In the genomic region with DNA sequence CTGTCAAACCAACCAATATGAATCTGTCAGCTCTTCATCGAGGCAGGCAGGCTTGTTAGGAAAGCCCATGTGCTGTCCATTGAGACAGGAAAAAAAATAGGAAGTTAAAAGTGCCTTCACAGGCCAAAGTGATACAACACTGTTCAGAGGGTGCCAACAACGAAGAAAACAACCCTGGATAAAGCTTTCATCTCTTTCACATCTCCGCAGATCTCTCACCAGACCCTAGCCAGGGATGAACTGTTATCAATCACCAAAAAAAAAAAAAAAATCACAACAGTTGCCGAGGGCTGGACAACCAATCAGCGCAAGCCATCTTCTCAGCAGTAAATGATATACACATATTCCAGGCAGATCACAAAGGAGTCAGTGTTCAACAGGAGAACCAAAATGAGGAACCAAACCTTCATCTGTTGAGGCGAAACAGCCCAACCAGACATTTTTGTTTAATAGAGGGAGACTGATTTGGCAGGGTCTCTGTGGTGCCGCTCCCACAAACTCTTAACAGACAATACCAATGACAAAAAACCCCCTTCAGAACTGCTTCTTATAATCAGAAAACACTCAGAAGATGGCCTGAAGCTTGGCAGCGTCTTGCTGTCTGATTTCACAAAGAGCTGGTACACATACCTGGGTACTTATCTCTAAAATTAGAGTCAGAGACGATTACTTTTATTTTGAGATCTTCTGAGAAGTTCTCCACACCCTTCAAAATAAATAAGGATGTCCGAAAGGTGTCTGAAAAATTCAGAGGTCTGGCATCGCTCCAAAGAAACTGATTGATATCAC, we compare ENCODE assay signal across 8 cellular contexts. TPM values are rescaled to one million over a fixed set of nuclear protein-coding genes. Genes with fewer than 3 reads are reported as not detected.
DNase-seq lines count a peak whose midpoint lies in the region; ATAC-seq and TF ChIP-seq lines count a peak whose summit lies in the region.

No MANE protein-coding gene starts in this region.

- H3K36me3 Mint-ChIP-seq in activated CD8-positive, alpha-beta memory T cell treated with anti-CD3 and anti-CD28 coated beads, Interleukin-2, amount 10 ng/mL, durations not matched to agents 7 days and 5 days, result peaks cover 44% of the 10 kb centered on the region
- peaks cover 57% of the 10 kb centered on the region for H3K36me3 Mint-ChIP-seq in stimulated activated memory B cell treated with anti-CD40 and anti-IgM and Interleukin-4, amounts not matched to agents 10 μg/mL and 1 μg/mL and 100 μg/mL, for 72 hours

- in situ Hi-C loops in SK-MEL-5 (cut with HindIII; ENCODE audit: low pct_unique_long_range_greater_than_20kb, low sequenced_read_pairs), result no loop called here

- H3K9me3 ChIP-seq in fibroblast of lung (ENCODE audit: control insufficient read depth, insufficient read depth, low read depth, low read length), result no peaks in the 10 kb centered on the region

- peak overlapping the region; percentile 90 for H3K27ac Mint-ChIP-seq in activated CD8-positive, alpha-beta memory T cell treated with anti-CD3 and anti-CD28 coated beads, Interleukin-2, amount 10 ng/mL, durations not matched to agents 7 days and 5 days
- H3K27ac Mint-ChIP-seq in stimulated activated memory B cell treated with anti-CD40 and anti-IgM and Interleukin-4, amounts not matched to agents 10 μg/mL and 1 μg/mL and 100 μg/mL, for 72 hours, result peak overlapping the region; percentile 90

- no peak overlapping the region for H2AFZ ChIP-seq in fibroblast of lung (ENCODE audit: low read length)

- no peaks in the 10 kb centered on the region for H3K36me3 ChIP-seq in fibroblast of lung (ENCODE audit: control insufficient read depth, insufficient read depth, low read length)

- peaks cover 47% of the 10 kb centered on the region for H3K4me1 ChIP-seq in fibroblast of lung (ENCODE audit: control insufficient read depth, extremely low read depth, insufficient read depth, low read length)

- H3K4me2 ChIP-seq in fibroblast of lung (ENCODE audit: extremely low read depth, insufficient read depth, low read length), result peak overlapping the region; percentile 59

- CTCF ChIA-PET in activated CD8-positive, alpha-beta memory T cell treated with anti-CD3 and anti-CD28 coated beads, Interleukin-2, amount 10 ng/mL, durations not matched to agents 7 days and 5 days (lab: Charles Lee), result interaction anchor here (0.7 to 17.0 kb wide), 17 partner anchors 9 to 165 kb away, joined by 3 to 144 read pairs (median 5); a partner anchor contains a TSS

- no peaks in the 10 kb centered on the region for H4K20me1 ChIP-seq in fibroblast of lung (ENCODE audit: control insufficient read depth, extremely low read depth, insufficient read depth, low read length)

- no peak for ATAC-seq in activated CD8-positive, alpha-beta memory T cell treated with anti-CD3 and anti-CD28 coated beads, Interleukin-2, amount 10 ng/mL, durations not matched to agents 7 days and 5 days
- peak; percentile 1 for ATAC-seq in stimulated activated memory B cell treated with anti-CD40 and anti-IgM and Interleukin-4, amounts not matched to agents 10 μg/mL and 1 μg/mL and 100 μg/mL, for 72 hours

- H3K79me2 ChIP-seq in fibroblast of lung (ENCODE audit: control insufficient read depth, insufficient read depth, low read length), result peaks cover 54% of the 10 kb centered on the region

- no peak for TF ChIP-seq CTCF in fibroblast of lung (conservative IDR thresholded peaks at IDR 0.05 in 1 of 2, IDR thresholded peaks at IDR 0.05 in 1 of 2; ENCODE audit: low read depth in 1 of 2, low read length in 2 of 2)

- H3K4me3 ChIP-seq in fibroblast of lung (replicated peaks in 1 of 4; ENCODE audit: control extremely low read depth in 1 of 4, insufficient read depth in 1 of 4, low read depth in 3 of 4, low read length in 4 of 4), result peak overlapping the region; percentile 52 to 96 (median 78)

- DNase-seq in activated CD8-positive, alpha-beta memory T cell treated with anti-CD3 and anti-CD28 coated beads, Interleukin-2, amount 10 ng/mL, durations not matched to agents 7 days and 5 days, result no peak
- no peak for DNase-seq in activated CD8-positive, alpha-beta memory T cell treated with anti-CD3 and anti-CD28 coated beads for 24 hours
- peak; percentile 78 for DNase-seq in SK-MEL-5 (ENCODE audit: low read depth, low spot score)
- no peak for DNase-seq in fibroblast of lung (ENCODE audit: low read depth in 2 of 2)
- DNase-seq in ecto neural progenitor cell (ENCODE audit: low spot score), result no peak
- DNase-seq in GF-D8 (lab: John Stamatoyannopoulos, UW), result no peak
- no peak for DNase-seq in HT-29 (ENCODE audit: low spot score)

- H3K9me3 Mint-ChIP-seq in activated CD8-positive, alpha-beta memory T cell treated with anti-CD3 and anti-CD28 coated beads, Interleukin-2, amount 10 ng/mL, durations not matched to agents 7 days and 5 days (ENCODE audit: low read depth), result no peaks in the 10 kb centered on the region
- no peaks in the 10 kb centered on the region for H3K9me3 Mint-ChIP-seq in stimulated activated memory B cell treated with anti-CD40 and anti-IgM and Interleukin-4, amounts not matched to agents 10 μg/mL and 1 μg/mL and 100 μg/mL, for 72 hours

- H3K4me1 Mint-ChIP-seq in activated CD8-positive, alpha-beta memory T cell treated with anti-CD3 and anti-CD28 coated beads, Interleukin-2, amount 10 ng/mL, durations not matched to agents 7 days and 5 days, result peaks cover 68% of the 10 kb centered on the region
- H3K4me1 Mint-ChIP-seq in stimulated activated memory B cell treated with anti-CD40 and anti-IgM and Interleukin-4, amounts not matched to agents 10 μg/mL and 1 μg/mL and 100 μg/mL, for 72 hours, result peaks cover 71% of the 10 kb centered on the region

- H3K27ac ChIP-seq in fibroblast of lung (ENCODE audit: insufficient read depth, low read length), result peak overlapping the region; percentile 10

- no peak overlapping the region for H3K9ac ChIP-seq in fibroblast of lung (ENCODE audit: insufficient read depth, low read length)

- no peaks in the 10 kb centered on the region for H3K27me3 ChIP-seq in fibroblast of lung (ENCODE audit: control insufficient read depth, insufficient read depth, low read length)

- peak overlapping the region; percentile 97 for H3K4me3 Mint-ChIP-seq in activated CD8-positive, alpha-beta memory T cell treated with anti-CD3 and anti-CD28 coated beads, Interleukin-2, amount 10 ng/mL, durations not matched to agents 7 days and 5 days
- peak overlapping the region; percentile 89 for H3K4me3 Mint-ChIP-seq in stimulated activated memory B cell treated with anti-CD40 and anti-IgM and Interleukin-4, amounts not matched to agents 10 μg/mL and 1 μg/mL and 100 μg/mL, for 72 hours

- no peaks in the 10 kb centered on the region for H3K27me3 Mint-ChIP-seq in activated CD8-positive, alpha-beta memory T cell treated with anti-CD3 and anti-CD28 coated beads, Interleukin-2, amount 10 ng/mL, durations not matched to agents 7 days and 5 days
- no peaks in the 10 kb centered on the region for H3K27me3 Mint-ChIP-seq in stimulated activated memory B cell treated with anti-CD40 and anti-IgM and Interleukin-4, amounts not matched to agents 10 μg/mL and 1 μg/mL and 100 μg/mL, for 72 hours

RNA-seq across cellular contexts. Expression of a gene that starts 1.9 kb away (rescaled TPM):
- total RNA-seq in activated CD8-positive, alpha-beta memory T cell treated with anti-CD3 and anti-CD28 coated beads, Interleukin-2, amount 10 ng/mL, durations not matched to agents 7 days and 5 days, result 10 to 100 TPM; 39.3 to 43.0 TPM
- total RNA-seq in SK-MEL-5 (2014; rRNA removed; shearing (Covaris generic)), result 1.3 TPM in 2 replicates
- polyA plus RNA-seq in SK-MEL-5 (2015; cell fraction: cytosol; rRNA removed), result 5.0 and 6.8 TPM in 2 replicates
- 10.1 and 12.8 TPM in 2 replicates for polyA plus RNA-seq in SK-MEL-5 (2015; cell fraction: nucleus; rRNA removed)
- 3.6 TPM in 2 replicates for total RNA-seq in fibroblast of lung
- polyA plus RNA-seq in fibroblast of lung, result 3.9 and 5.2 TPM in 2 replicates
- polyA plus RNA-seq in fibroblast of lung (2012), result 3.8 and 5.8 TPM in 2 replicates
- 3.6 and 6.0 TPM in 2 replicates for polyA minus RNA-seq in fibroblast of lung (ENCODE audit: low replicate concordance)
- 5.9 and 6.2 TPM in 2 replicates for total RNA-seq in HT-29 (2014; rRNA removed; shearing (Covaris generic))

RNA-seq across cellular contexts. Expression of a gene that starts 53.1 kb away (rescaled TPM):
- under 1 TPM; 0.23 to 0.49 TPM for total RNA-seq in activated CD8-positive, alpha-beta memory T cell treated with anti-CD3 and anti-CD28 coated beads, Interleukin-2, amount 10 ng/mL, durations not matched to agents 7 days and 5 days
- total RNA-seq in SK-MEL-5 (2014; rRNA removed; shearing (Covaris generic)), result not detected in 2 replicates
- polyA plus RNA-seq in SK-MEL-5 (2015; cell fraction: cytosol; rRNA removed), result not detected in 2 replicates
- not detected in 2 replicates for polyA plus RNA-seq in SK-MEL-5 (2015; cell fraction: nucleus; rRNA removed)
- not detected in 2 replicates for total RNA-seq in fibroblast of lung
- polyA plus RNA-seq in fibroblast of lung, result not detected in 2 replicates
- polyA plus RNA-seq in fibroblast of lung (2012), result not detected in 2 replicates
- not detected in 2 replicates for polyA minus RNA-seq in fibroblast of lung (ENCODE audit: low replicate concordance)
- total RNA-seq in HT-29 (2014; rRNA removed; shearing (Covaris generic)), result not detected in 2 replicates
